8 cellular contexts compared by ENCODE assay signal in the genomic region with DNA sequence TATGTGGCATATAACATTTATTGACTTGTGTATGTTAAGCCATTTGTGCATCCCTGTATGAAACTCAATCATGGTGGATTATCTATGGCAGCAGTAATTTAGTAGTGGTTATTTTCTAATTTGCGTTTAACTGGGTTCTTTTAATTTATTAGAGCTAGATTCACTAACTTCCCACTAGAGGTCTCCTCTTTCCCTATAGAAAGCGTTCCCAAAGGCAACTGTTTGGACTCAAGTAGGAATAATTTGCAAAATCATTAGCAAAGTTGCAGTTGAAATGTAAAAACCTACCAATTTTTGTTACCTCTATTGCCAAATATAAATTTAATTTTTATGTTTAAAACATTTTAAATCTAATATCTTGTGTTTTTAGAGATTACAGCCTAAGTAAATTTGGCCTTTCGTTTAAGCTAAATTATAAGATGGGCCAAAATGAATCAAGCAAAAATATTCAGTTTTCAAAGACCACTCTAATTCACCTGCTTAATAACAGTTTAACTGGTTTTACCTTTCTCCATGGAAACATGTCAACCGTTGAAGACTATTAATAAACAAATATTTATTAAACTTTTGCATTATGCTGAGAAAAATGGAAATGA. TPM values are rescaled to one million over a fixed set of nuclear protein-coding genes. Genes with fewer than 3 reads are reported as not detected.
A peak's percentile ranks its signal among the peaks of the same experiment; 100 is the strongest.
DNase-seq lines count a peak whose midpoint lies in the region; ATAC-seq, FAIRE-seq and TF ChIP-seq lines count a peak whose summit lies in the region.

No MANE protein-coding gene starts in this region.

- no peak for TF ChIP-seq RAD21 in HepG2 (CRISPR knock-in tag; IDR thresholded peaks at IDR 0.05)

- peak; percentile 88 for TF ChIP-seq CTCF in C4-2B (conservative IDR thresholded peaks at IDR 0.05)
- peak; percentile 41 to 67 (median 55) for TF ChIP-seq CTCF in ascending aorta (IDR thresholded peaks at IDR 0.05)
- TF ChIP-seq CTCF in HepG2 (CRISPR knock-in tag; IDR thresholded peaks at IDR 0.05), result peak; percentile 57

- 62% methylated on average over 4 of the region's 4 CpGs for WGBS in HepG2 (ENCODE audit: low lambda C conversion rate)

- H2AFZ ChIP-seq in HepG2 (ENCODE audit: low read length), result no peak overlapping the region

- in situ Hi-C loops in KBM-7 (cut with MboI; ENCODE audit: low pct_unique_long_range_greater_than_20kb, low sequenced_read_pairs), result no loop called here
- in situ Hi-C loops in HepG2 (cut with HindIII; ENCODE audit: extremely low pct_ligation_motif_present, low pct_unique_long_range_greater_than_20kb), result no loop called here

- intact Hi-C loops in ascending aorta (cut with DNase I) (loop anchor here (10.0 kb wide), 2 partner anchors 347 to 453 kb away; a partner anchor contains a TSS), HepG2 (cut with micrococcal nuclease; ENCODE audit: unreplicated experiment) (no loop called here)

- peaks cover 0 to 6% of the 10 kb centered on the region in 2 donors for H3K4me1 ChIP-seq in ascending aorta
- H3K4me1 ChIP-seq in HepG2 (ENCODE audit: insufficient read depth, low read length), result peaks cover 16% of the 10 kb centered on the region

- H3K27ac ChIP-seq in C4-2B (no peak overlapping the region), ascending aorta (no peak overlapping the region), HepG2 (ENCODE audit: extremely low read length, insufficient read depth, low read length) (no peak overlapping the region)

- FAIRE-seq in HepG2 (lab: Jason Lieb, UNC), result peak; percentile 18

- H3K9me3 ChIP-seq in ascending aorta (no peaks in the 10 kb centered on the region), HepG2 (ENCODE audit: low read length) (no peaks in the 10 kb centered on the region), MG63 (no peaks in the 10 kb centered on the region)

- DNase-seq in KBM-7 (peak; percentile 37), ascending aorta (ENCODE audit: low spot score in 2 of 2) (no peak), HepG2 (ENCODE audit: low spot score) (peak; percentile 27), MG63 (no peak), T1000 (lab: John Stamatoyannopoulos, UW) (no peak), NOMO-1 (lab: John Stamatoyannopoulos, UW; ENCODE audit: unreplicated experiment in 2 of 2) (no peak)

- CTCF ChIA-PET in HepG2 (lab: Yijun Ruan, JAX; ENCODE audit: low intra/inter-chr PET ratio, low total read pairs), result interaction anchor here (2.0 kb wide), 1 partner anchor 214 kb away, joined by 15 read pairs; a partner anchor contains a TSS

- H4K20me1 ChIP-seq in HepG2 (ENCODE audit: insufficient read depth, low read length), result 0 out of 2 replicates have a peak, but pooled peaks cover 5% of the 10 kb centered on the region

- H3K4me2 ChIP-seq in HepG2 (ENCODE audit: low read depth, low read length), result no peak overlapping the region

- no peak for TF ChIP-seq POLR2A in HepG2 (IDR thresholded peaks at IDR 0.05; ENCODE audit: insufficient read depth in 1 of 2, low read depth in 2 of 2, low read length in 2 of 2)

- no TSS peak for BruUV-seq in HepG2 (replicated peaks; lab: Mats Ljungman, UMichigan)

- H3K4me3 ChIP-seq in ascending aorta (no peak overlapping the region), HepG2 (replicated peaks in 1 of 3; ENCODE audit: insufficient read depth in 1 of 3, low read depth in 2 of 3, low read length in 3 of 3) (no peak overlapping the region), MG63 (no peak overlapping the region)

- no peak for ATAC-seq in HepG2
- no peak for ATAC-seq in GM21825 (IDR thresholded peaks at IDR 0.05; ENCODE audit: unreplicated experiment)

- H3K27me3 ChIP-seq in ascending aorta (no peaks in the 10 kb centered on the region), HepG2 (ENCODE audit: control insufficient read depth in 1 of 2, insufficient read depth in 2 of 2, low read length in 2 of 2) (no peaks in the 10 kb centered on the region), MG63 (no peaks in the 10 kb centered on the region)

- H3K36me3 ChIP-seq in ascending aorta, result no peaks in the 10 kb centered on the region
- peaks cover 0 to 8% of the 10 kb centered on the region in 2 experiments; a peak in 1 of 5 replicates for H3K36me3 ChIP-seq in HepG2 (replicated peaks in 1 of 2; ENCODE audit: control insufficient read depth in 1 of 2, insufficient read depth in 2 of 2, low read length in 2 of 2)
- no peaks in the 10 kb centered on the region for H3K36me3 ChIP-seq in MG63

- POLR2A ChIA-PET in HepG2 (lab: Yijun Ruan, JAX), result no interaction called here

- TF ChIP-seq EP300 in HepG2 (IDR thresholded peaks at IDR 0.05; ENCODE audit: low read depth in 2 of 2, low read length in 2 of 2) (no peak), HepG2 (CRISPR knock-in tag; IDR thresholded peaks at IDR 0.05; ENCODE audit: borderline replicate concordance) (no peak)

- H3K9ac ChIP-seq in HepG2 (ENCODE audit: insufficient read depth, low read depth, low read length), result no peak overlapping the region

- peaks cover 24% of the 10 kb centered on the region for H3K79me2 ChIP-seq in HepG2 (ENCODE audit: insufficient read depth, low read length)

TF ChIP-seq in HepG2, 621 proteins besides CTCF, POLR2A, EP300 and RAD21 (continues in another document):
- TF ChIP-seq ZNF382 (CRISPR knock-in tag; IDR thresholded peaks at IDR 0.05; ENCODE audit: borderline replicate concordance) (no peak), ZBTB7B (CRISPR knock-in tag; IDR thresholded peaks at IDR 0.05) (no peak), SMC3 (IDR thresholded peaks at IDR 0.05; ENCODE audit: low read length) (peak; percentile 11; the same call in 1 of the 2 replicates), GPN1 (CRISPR knock-in tag; IDR thresholded peaks at IDR 0.05; ENCODE audit: borderline replicate concordance) (no peak), ZSCAN29 (CRISPR knock-in tag; conservative IDR thresholded peaks at IDR 0.05) (no peak), PLRG1 (conservative IDR thresholded peaks at IDR 0.05) (no peak), STAG1 (CRISPR knock-in tag; IDR thresholded peaks at IDR 0.05) (peak; percentile 58)
- TF ChIP-seq, protein P1, sequence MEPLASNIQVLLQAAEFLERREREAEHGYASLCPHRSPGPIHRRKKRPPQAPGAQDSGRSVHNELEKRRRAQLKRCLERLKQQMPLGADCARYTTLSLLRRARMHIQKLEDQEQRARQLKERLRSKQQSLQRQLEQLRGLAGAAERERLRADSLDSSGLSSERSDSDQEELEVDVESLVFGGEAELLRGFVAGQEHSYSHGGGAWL (CRISPR knock-in tag; IDR thresholded peaks at IDR 0.05), result no peak

RNA-seq across cellular contexts. Expression of a gene that starts 6.0 kb away (rescaled TPM):
- total RNA-seq in ascending aorta (13.5 TPM), HepG2 (2016; rRNA removed; fragmentation: Illumina TruSeq; extraction: Trizol) (19.4 and 27.4 TPM in 2 replicates)
- total RNA-seq in HepG2 (2016; cell fraction: cytosol; rRNA removed; fragmentation: Illumina TruSeq; extraction: Trizol; ENCODE audit: low read depth), result 10.3 and 11.7 TPM in 2 replicates
- total RNA-seq in HepG2 (2016; cell fraction: insoluble cytoplasmic fraction; rRNA removed; fragmentation: Illumina TruSeq; extraction: Trizol), result 23.4 and 25.5 TPM in 2 replicates
- 16.0 and 17.6 TPM in 2 replicates for total RNA-seq in HepG2 (2016; cell fraction: membrane; rRNA removed; fragmentation: Illumina TruSeq; extraction: Trizol)
- total RNA-seq in HepG2 (2016; cell fraction: nucleus; rRNA removed; fragmentation: Illumina TruSeq; extraction: Trizol), result 13.5 and 14.7 TPM in 2 replicates
- polyA plus RNA-seq in HepG2 (2011; rRNA removed), result 14.6 and 23.2 TPM in 2 replicates
- polyA plus RNA-seq in HepG2 (2011; cell fraction: cytosol; rRNA removed), result 21.5 and 25.4 TPM in 2 replicates
- polyA plus RNA-seq in HepG2 (2011; cell fraction: nucleus; rRNA removed), result 10.4 and 12.7 TPM in 2 replicates
- polyA plus RNA-seq in HepG2 (2012), result 13.8 and 15.5 TPM in 2 replicates
- 14.1 and 16.6 TPM in 2 replicates for polyA plus RNA-seq in HepG2 (2016; cell fraction: cytosol; fragmentation: Illumina TruSeq; extraction: Trizol; ENCODE audit: low read depth)
- polyA plus RNA-seq in HepG2 (2016; cell fraction: insoluble cytoplasmic fraction; fragmentation: Illumina TruSeq; extraction: Trizol; ENCODE audit: low read depth), result 30.2 and 31.0 TPM in 2 replicates
- polyA plus RNA-seq in HepG2 (2016; cell fraction: membrane; fragmentation: Illumina TruSeq; extraction: Trizol; ENCODE audit: low read depth), result 14.7 and 20.0 TPM in 2 replicates
- 15.0 and 25.9 TPM in 2 replicates for polyA plus RNA-seq in HepG2 (2016; cell fraction: nucleus; fragmentation: Illumina TruSeq; extraction: Trizol; ENCODE audit: insufficient read depth, low read depth)
- polyA minus RNA-seq in HepG2 (2011; rRNA and poly(A)+ RNA removed; ENCODE audit: low replicate concordance), result 13.6 and 16.5 TPM in 2 replicates
- 8.0 and 8.6 TPM in 2 replicates for polyA minus RNA-seq in HepG2 (2011; cell fraction: cytosol; rRNA and poly(A)+ RNA removed)
- 20.9 and 26.0 TPM in 2 replicates for polyA minus RNA-seq in HepG2 (2011; cell fraction: nucleus; rRNA and poly(A)+ RNA removed)
- total RNA-seq in MG63 (2014; rRNA removed; shearing (Covaris generic); ENCODE audit: low replicate concordance), result 4.6 and 6.4 TPM in 2 replicates

RNA-seq across cellular contexts. Expression of a gene that starts 6.1 kb away (rescaled TPM):
- total RNA-seq in ascending aorta, result 1.5 TPM
- total RNA-seq in HepG2 (2016; rRNA removed; fragmentation: Illumina TruSeq; extraction: Trizol), result 5.0 and 7.4 TPM in 2 replicates
- 10.4 and 10.5 TPM in 2 replicates for total RNA-seq in HepG2 (2016; cell fraction: cytosol; rRNA removed; fragmentation: Illumina TruSeq; extraction: Trizol; ENCODE audit: low read depth)
- 4.9 and 8.4 TPM in 2 replicates for total RNA-seq in HepG2 (2016; cell fraction: insoluble cytoplasmic fraction; rRNA removed; fragmentation: Illumina TruSeq; extraction: Trizol)
- total RNA-seq in HepG2 (2016; cell fraction: membrane; rRNA removed; fragmentation: Illumina TruSeq; extraction: Trizol), result 6.0 and 6.4 TPM in 2 replicates
- total RNA-seq in HepG2 (2016; cell fraction: nucleus; rRNA removed; fragmentation: Illumina TruSeq; extraction: Trizol), result 3.4 and 4.9 TPM in 2 replicates
- 2.3 and 3.3 TPM in 2 replicates for polyA plus RNA-seq in HepG2 (2011; rRNA removed)
- polyA plus RNA-seq in HepG2 (2011; cell fraction: cytosol; rRNA removed), result 2.1 and 2.6 TPM in 2 replicates
- 1.1 and 1.7 TPM in 2 replicates for polyA plus RNA-seq in HepG2 (2011; cell fraction: nucleus; rRNA removed)
- polyA plus RNA-seq in HepG2 (2012), result 2.5 and 3.4 TPM in 2 replicates
- 0.43 and 0.51 TPM in 2 replicates for polyA plus RNA-seq in HepG2 (2016; cell fraction: cytosol; fragmentation: Illumina TruSeq; extraction: Trizol; ENCODE audit: low read depth)
- polyA plus RNA-seq in HepG2 (2016; cell fraction: insoluble cytoplasmic fraction; fragmentation: Illumina TruSeq; extraction: Trizol; ENCODE audit: low read depth), result 5.4 and 6.1 TPM in 2 replicates
- polyA plus RNA-seq in HepG2 (2016; cell fraction: membrane; fragmentation: Illumina TruSeq; extraction: Trizol; ENCODE audit: low read depth), result 0.57 and 0.84 TPM in 2 replicates
- polyA plus RNA-seq in HepG2 (2016; cell fraction: nucleus; fragmentation: Illumina TruSeq; extraction: Trizol; ENCODE audit: insufficient read depth, low read depth), result 4.3 and 5.0 TPM in 2 replicates
- 5.1 and 6.6 TPM in 2 replicates for polyA minus RNA-seq in HepG2 (2011; rRNA and poly(A)+ RNA removed; ENCODE audit: low replicate concordance)
- 2.2 and 2.7 TPM in 2 replicates for polyA minus RNA-seq in HepG2 (2011; cell fraction: cytosol; rRNA and poly(A)+ RNA removed)
- 4.2 and 7.2 TPM in 2 replicates for polyA minus RNA-seq in HepG2 (2011; cell fraction: nucleus; rRNA and poly(A)+ RNA removed)
- 10.4 and 12.5 TPM in 2 replicates for total RNA-seq in MG63 (2014; rRNA removed; shearing (Covaris generic); ENCODE audit: low replicate concordance)

Comparison
In these comparisons a context has a peak if more than half of its experiments do, and no peak if none do; other contexts are left out.
1. DNase-seq: peak in KBM-7 (single experiment) and HepG2 (single experiment); none in ascending aorta (0 of 2), MG63 (single experiment), T1000 (single experiment) and NOMO-1 (0 of 2).
2. Peak in every context shown above with its lines, with median percentiles within 50 percentile points of each other: CTCF ChIP-seq.